8 cellular contexts compared by ENCODE assay signal in the genomic region with DNA sequence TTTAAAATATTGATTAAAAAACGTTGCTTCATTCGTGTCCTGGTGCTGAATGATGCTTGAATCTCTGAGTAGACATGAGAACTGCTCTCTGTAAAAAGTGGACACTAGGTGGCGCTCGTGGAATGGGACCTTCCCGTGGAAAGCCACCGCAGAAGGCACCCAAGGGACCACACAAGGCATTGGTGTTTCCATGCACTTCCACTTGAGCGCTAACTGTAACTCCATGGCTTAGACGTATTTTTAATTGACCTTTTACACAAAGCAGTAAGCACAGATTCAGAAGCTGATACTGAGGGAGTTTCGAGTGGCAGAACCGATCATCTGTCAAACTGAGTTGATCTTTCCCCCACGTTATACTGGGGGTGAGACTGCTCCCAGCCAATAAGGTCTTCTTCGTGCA.
DNase-seq lines count a peak whose midpoint lies in the region; ATAC-seq and TF ChIP-seq lines count a peak whose summit lies in the region.

No MANE protein-coding gene starts in this region.

- no peaks in the 10 kb centered on the region for H3K36me3 ChIP-seq in MG63
- H3K36me3 ChIP-seq in gastroesophageal sphincter: peaks cover 0 to 12% of the 10 kb centered on the region in 2 donors
- no peaks in the 10 kb centered on the region for H3K36me3 ChIP-seq in aorta (ENCODE audit: control insufficient read depth in 1 of 2, insufficient read depth in 2 of 2, low read length in 1 of 2)

- H3K4me3 ChIP-seq in MG63 (no peak overlapping the region), gastroesophageal sphincter (no peak overlapping the region), aorta (ENCODE audit: low read length in 2 of 2) (no peak overlapping the region)

- 16 to 32% methylated on average over 7 to 12 of the region's 12 CpGs for WGBS in gastroesophageal sphincter (ENCODE audit: low coverage in 1 of 2), 2 donors
- WGBS in aorta, 2 donors: 28 to 31% methylated on average over 12 of the region's 12 CpGs

- TF ChIP-seq POLR2A in gastroesophageal sphincter (IDR thresholded peaks at IDR 0.05): no peak

- ATAC-seq in GM21723 (IDR thresholded peaks at IDR 0.05; ENCODE audit: unreplicated experiment) (peak; percentile 83), gastroesophageal sphincter (peak; percentile 73), aorta (ENCODE audit: low FRiP score) (peak; percentile 85)

- H3K27ac ChIP-seq in gastroesophageal sphincter: no peak overlapping the region
- no peak overlapping the region for H3K27ac ChIP-seq in aorta (ENCODE audit: low read depth in 1 of 2, low read length in 2 of 2)

- H3K27me3 ChIP-seq in MG63 (no peaks in the 10 kb centered on the region), gastroesophageal sphincter (peaks cover 7% of the 10 kb centered on the region), aorta (ENCODE audit: control insufficient read depth in 1 of 2, insufficient read depth in 2 of 2, low read length in 1 of 2) (no peaks in the 10 kb centered on the region)

- intact Hi-C loops in aorta (cut with DNase I): loop anchor here (2.0 to 10.0 kb wide), 3 partner anchors 162 to 668 kb away; no protein-coding TSS in a partner anchor

- DNase-seq in DMS79 (lab: John Stamatoyannopoulos, UW): peak; percentile 43
- peak; percentile 43 for DNase-seq in MG63
- DNase-seq in SK-N-DZ (ENCODE audit: low spot score): peak; percentile 70
- DNase-seq in activated gamma-delta T cell treated with anti-CD3 and anti-CD28 coated beads, Interleukin-2, amount 50 U/mL, for 16 hours (ENCODE audit: low read depth): peak; percentile 78
- DNase-seq in pons (ENCODE audit: low spot score): peak; percentile 75
- DNase-seq in aorta: peak; percentile 87 to 88

- TF ChIP-seq EP300 in gastroesophageal sphincter (IDR thresholded peaks at IDR 0.05): no peak

- peak; percentile 76 to 90 (median 80) for TF ChIP-seq CTCF in gastroesophageal sphincter (IDR thresholded peaks at IDR 0.05)

- H3K4me1 ChIP-seq in gastroesophageal sphincter (no peaks in the 10 kb centered on the region), aorta (ENCODE audit: control insufficient read depth in 1 of 2, insufficient read depth in 2 of 2, low read length in 2 of 2) (no peaks in the 10 kb centered on the region)

- H3K9me3 ChIP-seq in MG63 (no peaks in the 10 kb centered on the region), gastroesophageal sphincter (no peaks in the 10 kb centered on the region), aorta (ENCODE audit: control insufficient read depth, low read length) (no peaks in the 10 kb centered on the region)
